Comparison of ENCODE assay signal across 23 cellular contexts in genomic region chr7:157955383-157955999, GRCh38.
"Had no signal": no experiment of that assay in that cellular context is flagged by ENCODE, and none has a peak within 500 bp of the region (broad histone marks: within the 10 kb centered on the region; RNA-seq: fewer than 3 reads in every experiment).

No MANE protein-coding gene starts in this region.

- H3K27ac Mint-ChIP-seq: activated B cell treated with CpG ODN at 0.5 μM for 24 hours; activated CD4-positive, alpha-beta T cell treated with anti-CD3 and anti-CD28 coated beads for 36 hours; activated naive CD4-positive, alpha-beta T cell treated with anti-CD3 and anti-CD28 coated beads for 36 hours; activated naive CD8-positive, alpha-beta T cell treated with anti-CD3 and anti-CD28 coated beads, Interleukin-2, amount 10 ng/mL, durations not matched to agents 7 days and 5 days; naive thymus-derived CD4-positive, alpha-beta T cell; stimulated activated memory B cell treated with anti-CD40 and anti-IgM and Interleukin-4, amounts not matched to agents 10 μg/mL and 1 μg/mL and 100 μg/mL, for 72 hours had no signal

- H3K36me3 Mint-ChIP-seq: activated naive CD8-positive, alpha-beta T cell treated with anti-CD3 and anti-CD28 coated beads, Interleukin-2, amount 10 ng/mL, durations not matched to agents 7 days and 5 days; naive thymus-derived CD4-positive, alpha-beta T cell; stimulated activated memory B cell treated with anti-CD40 and anti-IgM and Interleukin-4, amounts not matched to agents 10 μg/mL and 1 μg/mL and 100 μg/mL, for 72 hours had no signal

- H3K9me3 Mint-ChIP-seq: activated naive CD4-positive, alpha-beta T cell treated with anti-CD3 and anti-CD28 coated beads for 36 hours; activated T-cell treated with anti-CD3 and anti-CD28 coated beads, Interleukin-2, amount 50 U/mL, for 4 hours had no signal

- H3K4me2 ChIP-seq: smooth muscle cell had no signal

- ATAC-seq: activated CD4-positive, alpha-beta T cell treated with anti-CD3 and anti-CD28 coated beads for 36 hours; activated T-cell treated with anti-CD3 and anti-CD28 coated beads, Interleukin-2, amount 50 U/mL, for 4 hours; gastroesophageal sphincter; lower lobe of right lung; naive thymus-derived CD4-positive, alpha-beta T cell; stimulated activated memory B cell treated with anti-CD40 and anti-IgM and Interleukin-4, amounts not matched to agents 10 μg/mL and 1 μg/mL and 100 μg/mL, for 72 hours had no signal

- H3K4me1 Mint-ChIP-seq: activated B cell treated with CpG ODN at 0.5 μM for 24 hours; activated CD4-positive, alpha-beta T cell treated with anti-CD3 and anti-CD28 coated beads for 36 hours; activated naive CD8-positive, alpha-beta T cell treated with anti-CD3 and anti-CD28 coated beads, Interleukin-2, amount 10 ng/mL, durations not matched to agents 7 days and 5 days; neural crest cell; stimulated activated memory B cell treated with anti-CD40 and anti-IgM and Interleukin-4, amounts not matched to agents 10 μg/mL and 1 μg/mL and 100 μg/mL, for 72 hours had no signal

- H3K27ac ChIP-seq: breast epithelium, epithelial cell of prostate, gastroesophageal sphincter, lower lobe of right lung, sigmoid colon, transverse colon had no signal

- H3K4me3 Mint-ChIP-seq: activated B cell treated with CpG ODN at 0.5 μM for 24 hours; activated CD4-positive, alpha-beta T cell treated with anti-CD3 and anti-CD28 coated beads for 36 hours; activated naive CD4-positive, alpha-beta T cell treated with anti-CD3 and anti-CD28 coated beads for 36 hours; activated naive CD8-positive, alpha-beta T cell treated with anti-CD3 and anti-CD28 coated beads, Interleukin-2, amount 10 ng/mL, durations not matched to agents 7 days and 5 days; activated T-cell treated with anti-CD3 and anti-CD28 coated beads, Interleukin-2, amount 50 U/mL, for 4 hours; naive thymus-derived CD4-positive, alpha-beta T cell; neural crest cell; stimulated activated memory B cell treated with anti-CD40 and anti-IgM and Interleukin-4, amounts not matched to agents 10 μg/mL and 1 μg/mL and 100 μg/mL, for 72 hours had no signal

- H3K27me3 ChIP-seq: breast epithelium had no signal

- H3K4me1 ChIP-seq: breast epithelium, gastroesophageal sphincter, lower lobe of right lung, sigmoid colon, transverse colon had no signal

- H3K9me3 ChIP-seq: lower lobe of right lung, transverse colon had no signal

- H3K36me3 ChIP-seq: breast epithelium, gastroesophageal sphincter, lower lobe of right lung, sigmoid colon, transverse colon had no signal

- H3K4me3 ChIP-seq: breast epithelium, gastroesophageal sphincter, lower lobe of right lung, sigmoid colon, smooth muscle cell, transverse colon had no signal

- DNase-seq: activated B cell treated with CpG ODN at 0.5 μM for 24 hours; activated CD4-positive, alpha-beta T cell treated with anti-CD3 and anti-CD28 coated beads for 36 hours; activated CD4-positive, alpha-beta T cell treated with anti-CD3 and anti-CD28 coated beads, Interleukin-2, amount 50 U/mL, for 4 hours; activated CD8-positive, alpha-beta memory T cell treated with anti-CD3 and anti-CD28 coated beads for 24 hours; activated CD8-positive, alpha-beta memory T cell treated with anti-CD3 and anti-CD28 coated beads, Interleukin-2, amount 50 U/mL, for 48 hours; activated naive CD4-positive, alpha-beta T cell treated with anti-CD3 and anti-CD28 coated beads for 36 hours; activated naive CD8-positive, alpha-beta T cell treated with anti-CD3 and anti-CD28 coated beads, Interleukin-2, amount 10 ng/mL, durations not matched to agents 7 days and 5 days; activated T-cell treated with anti-CD3 and anti-CD28 coated beads, Interleukin-2, amount 50 U/mL, for 4 hours; amniotic stem cell; cortex of kidney; kidney; lower lobe of right lung; naive thymus-derived CD4-positive, alpha-beta T cell; sigmoid colon; stimulated activated CD4-positive, alpha-beta T cell treated with anti-CD3 and anti-CD28 coated beads, Interleukin-15, amount 100 ng/mL, for 24 hours; T-helper 9 cell; transverse colon had no signal

- H3K27me3 Mint-ChIP-seq: activated B cell treated with CpG ODN at 0.5 μM for 24 hours had no signal
